7 cellular contexts compared by ENCODE assay signal in genomic region chr12:57545809-57546437, GRCh38. TPM values are rescaled to one million over a fixed set of nuclear protein-coding genes. Genes with fewer than 3 reads are reported as not detected.
DNase-seq lines count a peak whose midpoint lies in the region; ATAC-seq and TF ChIP-seq lines count a peak whose summit lies in the region.

No MANE protein-coding gene starts in this region.

- no peak for TF ChIP-seq CTCF in foreskin fibroblast (IDR thresholded peaks at IDR 0.05; ENCODE audit: low read depth, low read length)

- no peaks in the 10 kb centered on the region for H3K9me3 ChIP-seq in skeletal muscle tissue (ENCODE audit: control insufficient read depth in 3 of 3, low read length in 3 of 3)

- H3K27ac ChIP-seq in skeletal muscle tissue (ENCODE audit: low read depth, low read length): peak overlapping the region; percentile 87
- no peak overlapping the region for H3K27ac ChIP-seq in caudate nucleus (ENCODE audit: low read depth, low read length)

- DNase-seq in H7: peak; percentile 39
- DNase-seq in SHP77 (lab: John Stamatoyannopoulos, UW): peak; percentile 35 to 65
- no peak for DNase-seq in foreskin fibroblast
- DNase-seq in caudate nucleus (lab: John Stamatoyannopoulos, UW): no peak
- DNase-seq in ACHN: no peak

- H3K36me3 ChIP-seq in H7 (replicated peaks; ENCODE audit: control insufficient read depth, insufficient read depth, low read length): peaks cover 1% of the 10 kb centered on the region; the same call in 1 of the 2 replicates
- H3K36me3 ChIP-seq in skeletal muscle tissue (ENCODE audit: control insufficient read depth in 3 of 3, insufficient read depth in 3 of 3, low read length in 3 of 3): peaks cover 5 to 9% (median 9%) of the 10 kb centered on the region in 3 donors

- ATAC-seq in GM21723 (IDR thresholded peaks at IDR 0.05; ENCODE audit: unreplicated experiment): no peak

- H3K4me3 ChIP-seq in H7 (ENCODE audit: insufficient read depth, low read depth, low read length) (peak overlapping the region; percentile 82), foreskin fibroblast (ENCODE audit: low read depth in 1 of 2, low read length in 2 of 2) (peak overlapping the region; percentile 88 to 89), skeletal muscle tissue (ENCODE audit: low read length in 3 of 3) (peak overlapping the region; percentile 80 to 95 (median 84))

- H3K9ac ChIP-seq in skeletal muscle tissue (ENCODE audit: low read depth in 1 of 3, low read length in 3 of 3): peak overlapping the region; percentile 87 to 96 (median 96)

- H3K27me3 ChIP-seq in H7 (ENCODE audit: control insufficient read depth, insufficient read depth, low read length) (peaks cover 27% of the 10 kb centered on the region), skeletal muscle tissue (ENCODE audit: control insufficient read depth in 3 of 3, insufficient read depth in 3 of 3, low read length in 3 of 3) (peaks cover 22 to 26% (median 25%) of the 10 kb centered on the region in 3 donors)

- H3K4me1 ChIP-seq in skeletal muscle tissue (ENCODE audit: control insufficient read depth in 3 of 3, insufficient read depth in 3 of 3, low read length in 3 of 3): peaks cover 22 to 27% (median 25%) of the 10 kb centered on the region in 3 donors

- in situ Hi-C loops in ACHN (cut with HindIII; ENCODE audit: low pct_ligation_motif_present, low pct_unique_long_range_greater_than_20kb, low sequenced_read_pairs): no loop called here

RNA-seq across cellular contexts. Expression of gene DCTN2, which starts 1.1 kb away (rescaled TPM):
- total RNA-seq in H7 (2014; rRNA removed; shearing (Covaris generic)): 98.2 and 125 TPM in 2 replicates
- total RNA-seq in skeletal muscle tissue: 79.9 TPM

RNA-seq across cellular contexts. Expression of gene KIF5A, which starts 3.9 kb away (rescaled TPM):
- 1.0 and 1.3 TPM in 2 replicates for total RNA-seq in H7 (2014; rRNA removed; shearing (Covaris generic))
- total RNA-seq in skeletal muscle tissue: under 0.01 TPM

RNA-seq across cellular contexts. Expression of gene MBD6, which starts 23.3 kb away (rescaled TPM):
- total RNA-seq in H7 (2014; rRNA removed; shearing (Covaris generic)): 3.8 and 4.2 TPM in 2 replicates
- 2.6 TPM for total RNA-seq in skeletal muscle tissue

RNA-seq across cellular contexts. Expression of gene DDIT3, which starts 25.6 kb away (rescaled TPM):
- total RNA-seq in H7 (2014; rRNA removed; shearing (Covaris generic)): 7.1 and 8.3 TPM in 2 replicates
- 11.5 TPM for total RNA-seq in skeletal muscle tissue

RNA-seq across cellular contexts. Expression of gene PIP4K2C, which starts 45.1 kb away (rescaled TPM):
- 26.0 and 26.3 TPM in 2 replicates for total RNA-seq in H7 (2014; rRNA removed; shearing (Covaris generic))
- total RNA-seq in skeletal muscle tissue: 5.7 TPM

Comparison
In these comparisons a context has a peak if more than half of its experiments do, and no peak if none do; other contexts are left out.
1. DNase-seq: peak in H7 (single experiment) and SHP77 (2 of 2); none in foreskin fibroblast (0 of 2), caudate nucleus (0 of 61) and ACHN (single experiment).
2. Peak in every context shown above with its lines, with median percentiles within 50 percentile points of each other: H3K4me3 ChIP-seq.